Comparison of ENCODE assay signal across 24 cellular contexts in genomic region chr16:502179-502943, GRCh38. TPM values are rescaled to one million over a fixed set of nuclear protein-coding genes. Genes with fewer than 3 reads are reported as not detected.
DNase-seq lines count a peak whose midpoint lies in the region; ATAC-seq, FAIRE-seq and TF ChIP-seq lines count a peak whose summit lies in the region.
"Had no signal": no experiment of that assay in that cellular context is flagged by ENCODE, and none has a peak within 500 bp of the region (broad histone marks: within the 10 kb centered on the region; RNA-seq: fewer than 3 reads in every experiment).

No MANE protein-coding gene starts in this region.

- dilution Hi-C loops in mammary epithelial cell (cut with HindIII; ENCODE audit: low sequenced_read_pairs): no loop called here

- intact Hi-C loops in mammary epithelial cell (cut with micrococcal nuclease) (no loop called here), breast epithelium (cut with DNase I; ENCODE audit: low total_unique reads) (no loop called here), kidney (cut with DNase I) (no loop called here)

- H3K4me2 ChIP-seq in mammary epithelial cell (ENCODE audit: insufficient read depth, low read depth, low read length): no peak overlapping the region
- H3K4me2 ChIP-seq: KMS-11 had no signal

- H2AFZ ChIP-seq in mammary epithelial cell (ENCODE audit: low read depth, low read length): no peak overlapping the region

- H4K20me1 ChIP-seq in mammary epithelial cell (ENCODE audit: insufficient read depth, low read length): no peaks in the 10 kb centered on the region

- ATAC-seq in WTC11 (no peak), GM21367 (IDR thresholded peaks at IDR 0.05; ENCODE audit: unreplicated experiment) (no peak), GM18870 (IDR thresholded peaks at IDR 0.05; ENCODE audit: unreplicated experiment) (no peak)
- no peak for ATAC-seq in stimulated activated naive B cell treated with anti-CD40 and anti-IgM and Interleukin-4, amounts not matched to agents 10 μg/mL and 1 μg/mL and 100 μg/mL, for 72 hours (replicated peaks)
- ATAC-seq: activated CD8-positive, alpha-beta T cell treated with anti-CD3 and anti-CD28 coated beads, Interleukin-2, amount 10 ng/mL, durations not matched to agents 7 days and 5 days had no signal

- H3K27me3 ChIP-seq in mammary epithelial cell (ENCODE audit: insufficient read depth, low read length) (no peaks in the 10 kb centered on the region), breast epithelium (no peaks in the 10 kb centered on the region)
- H3K27me3 ChIP-seq in CD8-positive, alpha-beta memory T cell (ENCODE audit: insufficient read depth, low read length, poor library complexity, severe bottlenecking): no peaks in the 10 kb centered on the region
- H3K27me3 ChIP-seq: esophagus squamous epithelium, tibial nerve had no signal

- H3K9me3 Mint-ChIP-seq in WTC11: no peaks in the 10 kb centered on the region
- H3K9me3 Mint-ChIP-seq in stimulated activated naive B cell treated with anti-CD40 and anti-IgM and Interleukin-4, amounts not matched to agents 10 μg/mL and 1 μg/mL and 100 μg/mL, for 72 hours: no peaks in the 10 kb centered on the region
- H3K9me3 Mint-ChIP-seq in CD8-positive, alpha-beta memory T cell: no peaks in the 10 kb centered on the region
- H3K9me3 Mint-ChIP-seq: activated naive CD8-positive, alpha-beta T cell treated with anti-CD3 and anti-CD28 coated beads, Interleukin-2, amount 10 ng/mL, durations not matched to agents 7 days and 5 days; activated T-helper 1 cell treated with anti-CD3 and anti-CD28 coated beads, Interleukin-12 subunit alpha, Interleukin-12 subunit beta, Interleukin-2, Interleukin-4 antibody, amounts not matched to agents 30 ng/mL and 10 ng/mL and 1 ng/mL, durations not matched to agents 14 hours and 24 hours and 36 hours; stimulated activated effector memory CD8-positive, alpha-beta T cell treated with anti-CD3 and anti-CD28 coated beads, Interleukin-12 subunit alpha, Interleukin-12 subunit beta, amount 100 ng/mL, for 72 hours had no signal

- H3K36me3 ChIP-seq in mammary epithelial cell (ENCODE audit: insufficient read depth, low read length): no peaks in the 10 kb centered on the region
- no peaks in the 10 kb centered on the region for H3K36me3 ChIP-seq in breast epithelium
- H3K36me3 ChIP-seq in kidney (ENCODE audit: control insufficient read depth in 1 of 2, insufficient read depth in 2 of 2, low read length in 2 of 2): peaks cover 9 to 20% of the 10 kb centered on the region in 2 donors
- no peaks in the 10 kb centered on the region for H3K36me3 ChIP-seq in CD8-positive, alpha-beta memory T cell (ENCODE audit: insufficient read depth, low read length)

- H3K27ac Mint-ChIP-seq in WTC11: peak overlapping the region; percentile 69
- H3K27ac Mint-ChIP-seq in stimulated activated naive B cell treated with anti-CD40 and anti-IgM and Interleukin-4, amounts not matched to agents 10 μg/mL and 1 μg/mL and 100 μg/mL, for 72 hours: peak overlapping the region; percentile 20
- peak overlapping the region in 2 of 8 donors; percentile 7 to 74 for H3K27ac Mint-ChIP-seq in CD8-positive, alpha-beta memory T cell
- H3K27ac Mint-ChIP-seq: activated CD8-positive, alpha-beta T cell treated with anti-CD3 and anti-CD28 coated beads, Interleukin-2, amount 10 ng/mL, durations not matched to agents 7 days and 5 days; activated naive CD8-positive, alpha-beta T cell treated with anti-CD3 and anti-CD28 coated beads, Interleukin-2, amount 10 ng/mL, durations not matched to agents 7 days and 5 days; activated T-helper 1 cell treated with anti-CD3 and anti-CD28 coated beads, Interleukin-12 subunit alpha, Interleukin-12 subunit beta, Interleukin-2, Interleukin-4 antibody, amounts not matched to agents 30 ng/mL and 10 ng/mL and 1 ng/mL, durations not matched to agents 14 hours and 24 hours and 36 hours had no signal

- POLR2A ChIA-PET in WTC11 (lab: Charles Lee): no interaction called here
- POLR2A ChIA-PET in CD8-positive, alpha-beta memory T cell (lab: Charles Lee): no interaction called here

- H3K9ac ChIP-seq in mammary epithelial cell (ENCODE audit: insufficient read depth, low read length) (no peak overlapping the region), kidney (ENCODE audit: low read length in 2 of 2) (peak overlapping the region in 1 of 2 donors; percentile 58)
- H3K9ac ChIP-seq: KMS-11 had no signal

- peaks cover 3% of the 10 kb centered on the region; the same call in 1 of the 2 replicates for H3K4me1 Mint-ChIP-seq in WTC11
- peaks cover 0 to 3% of the 10 kb centered on the region in 2 donors for H3K4me1 Mint-ChIP-seq in stimulated activated naive B cell treated with anti-CD40 and anti-IgM and Interleukin-4, amounts not matched to agents 10 μg/mL and 1 μg/mL and 100 μg/mL, for 72 hours
- no peaks in the 10 kb centered on the region for H3K4me1 Mint-ChIP-seq in CD8-positive, alpha-beta memory T cell
- H3K4me1 Mint-ChIP-seq: activated naive CD8-positive, alpha-beta T cell treated with anti-CD3 and anti-CD28 coated beads, Interleukin-2, amount 10 ng/mL, durations not matched to agents 7 days and 5 days; stimulated activated effector memory CD8-positive, alpha-beta T cell treated with anti-CD3 and anti-CD28 coated beads, Interleukin-12 subunit alpha, Interleukin-12 subunit beta, amount 100 ng/mL, for 72 hours had no signal

- no peaks in the 10 kb centered on the region for H3K9me3 ChIP-seq in mammary epithelial cell (replicated peaks; ENCODE audit: insufficient read depth, low read length)
- H3K9me3 ChIP-seq in breast epithelium: no peaks in the 10 kb centered on the region
- no peaks in the 10 kb centered on the region for H3K9me3 ChIP-seq in kidney (ENCODE audit: control insufficient read depth in 1 of 2, low read length in 2 of 2)
- H3K9me3 ChIP-seq in CD8-positive, alpha-beta memory T cell (ENCODE audit: low read length): no peaks in the 10 kb centered on the region
- H3K9me3 ChIP-seq: esophagus squamous epithelium, tibial nerve had no signal

- CTCF ChIA-PET in mammary epithelial cell (lab: Charles Lee; ENCODE audit: low non-redundant PET): no interaction called here
- CTCF ChIA-PET in WTC11 (lab: Charles Lee): interaction anchor here (7.6 kb wide), 1 partner anchor 15 kb away, joined by 49 read pairs; no protein-coding TSS in a partner anchor
- CTCF ChIA-PET in CD8-positive, alpha-beta memory T cell (lab: Charles Lee): no interaction called here

- H3K36me3 Mint-ChIP-seq in WTC11: peaks cover 4% of the 10 kb centered on the region; the same call in 1 of the 2 replicates
- peaks cover 10 to 12% of the 10 kb centered on the region in 2 donors for H3K36me3 Mint-ChIP-seq in stimulated activated naive B cell treated with anti-CD40 and anti-IgM and Interleukin-4, amounts not matched to agents 10 μg/mL and 1 μg/mL and 100 μg/mL, for 72 hours
- peaks cover 0 to 20% (median 0%) of the 10 kb centered on the region in 3 donors for H3K36me3 Mint-ChIP-seq in CD8-positive, alpha-beta memory T cell
- H3K36me3 Mint-ChIP-seq: activated naive CD8-positive, alpha-beta T cell treated with anti-CD3 and anti-CD28 coated beads, Interleukin-2, amount 10 ng/mL, durations not matched to agents 7 days and 5 days had no signal

- H3K27me3 Mint-ChIP-seq in WTC11 (ENCODE audit: low read depth): no peaks in the 10 kb centered on the region
- H3K27me3 Mint-ChIP-seq in stimulated activated naive B cell treated with anti-CD40 and anti-IgM and Interleukin-4, amounts not matched to agents 10 μg/mL and 1 μg/mL and 100 μg/mL, for 72 hours: no peaks in the 10 kb centered on the region
- no peaks in the 10 kb centered on the region for H3K27me3 Mint-ChIP-seq in CD8-positive, alpha-beta memory T cell
- H3K27me3 Mint-ChIP-seq: activated naive CD8-positive, alpha-beta T cell treated with anti-CD3 and anti-CD28 coated beads, Interleukin-2, amount 10 ng/mL, durations not matched to agents 7 days and 5 days had no signal

- no peak for TF ChIP-seq POLR2A in breast epithelium (IDR thresholded peaks at IDR 0.05)

- H3K4me3 Mint-ChIP-seq in WTC11: no peak overlapping the region
- H3K4me3 Mint-ChIP-seq in stimulated activated naive B cell treated with anti-CD40 and anti-IgM and Interleukin-4, amounts not matched to agents 10 μg/mL and 1 μg/mL and 100 μg/mL, for 72 hours: no peak overlapping the region
- H3K4me3 Mint-ChIP-seq in CD8-positive, alpha-beta memory T cell: no peak overlapping the region
- H3K4me3 Mint-ChIP-seq: activated CD8-positive, alpha-beta T cell treated with anti-CD3 and anti-CD28 coated beads, Interleukin-2, amount 10 ng/mL, durations not matched to agents 7 days and 5 days; activated naive CD8-positive, alpha-beta T cell treated with anti-CD3 and anti-CD28 coated beads, Interleukin-2, amount 10 ng/mL, durations not matched to agents 7 days and 5 days; activated T-helper 1 cell treated with anti-CD3 and anti-CD28 coated beads, Interleukin-12 subunit alpha, Interleukin-12 subunit beta, Interleukin-2, Interleukin-4 antibody, amounts not matched to agents 30 ng/mL and 10 ng/mL and 1 ng/mL, durations not matched to agents 14 hours and 24 hours and 36 hours; stimulated activated effector memory CD8-positive, alpha-beta T cell treated with anti-CD3 and anti-CD28 coated beads, Interleukin-12 subunit alpha, Interleukin-12 subunit beta, amount 100 ng/mL, for 72 hours had no signal

- no peak for TF ChIP-seq CTCF in mammary epithelial cell (conservative IDR thresholded peaks at IDR 0.05 in 1 of 2, IDR thresholded peaks at IDR 0.05 in 1 of 2; ENCODE audit: extremely low read depth in 1 of 2, insufficient read depth in 1 of 2, low read depth in 1 of 2, low read length in 2 of 2)
- no peak for TF ChIP-seq CTCF in breast epithelium (IDR thresholded peaks at IDR 0.05)
- TF ChIP-seq CTCF in WTC11 (IDR thresholded peaks at IDR 0.05): no peak
- TF ChIP-seq CTCF in kidney (IDR thresholded peaks at IDR 0.05; ENCODE audit: borderline replicate concordance, extremely low read depth, insufficient read depth): no peak

- H3K4me1 ChIP-seq in mammary epithelial cell (ENCODE audit: insufficient read depth, low read length): no peaks in the 10 kb centered on the region
- no peaks in the 10 kb centered on the region for H3K4me1 ChIP-seq in breast epithelium
- peaks cover 3 to 11% of the 10 kb centered on the region in 2 donors for H3K4me1 ChIP-seq in kidney (ENCODE audit: control insufficient read depth in 1 of 2, insufficient read depth in 1 of 2, low read depth in 1 of 2, low read length in 2 of 2)
- no peaks in the 10 kb centered on the region for H3K4me1 ChIP-seq in CD8-positive, alpha-beta memory T cell (ENCODE audit: insufficient read depth, low read length)
- H3K4me1 ChIP-seq: esophagus squamous epithelium, tibial nerve had no signal

- 76% methylated on average over 19 of the region's 22 CpGs for WGBS in mammary epithelial cell (ENCODE audit: low coverage, missing lambda C conversion rate)

- FAIRE-seq in kidney (lab: Jason Lieb, UNC): no peak
- FAIRE-seq: A204.1 had no signal

- DNase-seq in mammary epithelial cell (peak; percentile 7), breast epithelium (ENCODE audit: low spot score in 2 of 2) (no peak), WTC11 (ENCODE audit: low spot score) (no peak), kidney (no peak)
- DNase-seq in stimulated activated naive B cell treated with anti-CD40 and anti-IgM and Interleukin-4, amounts not matched to agents 10 μg/mL and 1 μg/mL and 100 μg/mL, for 72 hours: no peak
- DNase-seq in CD8-positive, alpha-beta memory T cell: no peak
- DNase-seq: activated CD8-positive, alpha-beta T cell treated with anti-CD3 and anti-CD28 coated beads, Interleukin-2, amount 10 ng/mL, durations not matched to agents 7 days and 5 days; activated naive CD8-positive, alpha-beta T cell treated with anti-CD3 and anti-CD28 coated beads, Interleukin-2, amount 10 ng/mL, durations not matched to agents 7 days and 5 days; C1 segment of cervical spinal cord; DMS153; esophagus squamous epithelium; glutamatergic neuron; HCEC 1CT; NCI-H1105; NCI-H524 treated with DMSO at 0.1 percent for 48 hours; stimulated activated CD4-positive, alpha-beta T cell treated with anti-CD3 and anti-CD28 coated beads, Interleukin-15, amount 100 ng/mL, for 24 hours had no signal

- BruUV-seq in mammary epithelial cell (replicated peaks; lab: Mats Ljungman, UMichigan): no TSS peak

- H3K27ac ChIP-seq in mammary epithelial cell (ENCODE audit: insufficient read depth, low read depth, low read length) (no peak overlapping the region), breast epithelium (no peak overlapping the region), kidney (ENCODE audit: low read depth in 2 of 2, low read length in 2 of 2) (peak overlapping the region; percentile 77 to 89)
- H3K27ac ChIP-seq in CD8-positive, alpha-beta memory T cell (ENCODE audit: low read depth, low read length): no peak overlapping the region
- H3K27ac ChIP-seq: esophagus squamous epithelium, KMS-11 had no signal

- no peak overlapping the region for H3K4me3 ChIP-seq in mammary epithelial cell (replicated peaks in 1 of 3; ENCODE audit: insufficient read depth in 1 of 3, low read depth in 2 of 3, low read length in 3 of 3)
- no peak overlapping the region for H3K4me3 ChIP-seq in breast epithelium
- no peak overlapping the region for H3K4me3 ChIP-seq in kidney (ENCODE audit: low read length in 2 of 2)
- H3K4me3 ChIP-seq in CD8-positive, alpha-beta memory T cell (ENCODE audit: low read length): no peak overlapping the region
- H3K4me3 ChIP-seq: esophagus squamous epithelium, tibial nerve had no signal

- in situ Hi-C loops in mammary epithelial cell (cut with MboI; ENCODE audit: low sequenced_read_pairs in 2 of 2): no loop called here

- H3K79me2 ChIP-seq in mammary epithelial cell (ENCODE audit: insufficient read depth, low read length): no peaks in the 10 kb centered on the region

RNA-seq across cellular contexts. Expression of gene CAPN15, which starts 25.2 kb away (rescaled TPM):
- 10 to 100 TPM; 32.8 to 58.5 TPM for total RNA-seq in mammary epithelial cell
- 18.9 TPM for polyA plus RNA-seq in mammary epithelial cell
- polyA minus RNA-seq in mammary epithelial cell: 10.6 TPM
- 10 to 100 TPM; 15.4 to 27.2 (median 15.5) TPM for total RNA-seq in breast epithelium
- total RNA-seq in WTC11 (2021): 89.3 to 110 TPM (median 93.8 TPM) in 3 replicates
- 52.9 TPM for total RNA-seq in kidney
- polyA plus RNA-seq in kidney (ENCODE audit: insufficient read depth, low read depth, low replicate concordance): 17.9 TPM
- 10 to 100 TPM; 91.9 to 98.6 TPM for total RNA-seq in CD8-positive, alpha-beta memory T cell
- 15.5 TPM for polyA plus RNA-seq in CD8-positive, alpha-beta memory T cell

RNA-seq across cellular contexts. Expression of gene PRR35, which starts 57.8 kb away (rescaled TPM):
- total RNA-seq in mammary epithelial cell: not detected
- polyA plus RNA-seq in mammary epithelial cell: not detected
- polyA minus RNA-seq in mammary epithelial cell: not detected
- not detected for total RNA-seq in breast epithelium
- total RNA-seq in WTC11 (2021): 0.72 to 1.1 TPM (median 0.94 TPM) in 3 replicates
- 1.8 TPM for total RNA-seq in kidney
- polyA plus RNA-seq in kidney (ENCODE audit: insufficient read depth, low read depth, low replicate concordance): 24.4 TPM
- total RNA-seq in CD8-positive, alpha-beta memory T cell: not detected
- polyA plus RNA-seq in CD8-positive, alpha-beta memory T cell: not detected
- total RNA-seq: activated CD8-positive, alpha-beta T cell treated with anti-CD3 and anti-CD28 coated beads, Interleukin-2, amount 10 ng/mL, durations not matched to agents 7 days and 5 days; activated naive CD8-positive, alpha-beta T cell treated with anti-CD3 and anti-CD28 coated beads, Interleukin-2, amount 10 ng/mL, durations not matched to agents 7 days and 5 days; activated T-helper 1 cell treated with anti-CD3 and anti-CD28 coated beads, Interleukin-12 subunit alpha, Interleukin-12 subunit beta, Interleukin-2, Interleukin-4 antibody, amounts not matched to agents 30 ng/mL and 10 ng/mL and 1 ng/mL, durations not matched to agents 14 hours and 24 hours and 36 hours; esophagus squamous epithelium; T-helper 2 cell treated with Interferon-gamma antibody and Interleukin-4, amounts not matched to agents 100 ng/mL and 5 ng/mL, for 36 hours; tibial nerve had no signal

Comparison
In these comparisons a context has a peak if more than half of its experiments do, and no peak if none do; other contexts are left out.
1. H3K27ac ChIP-seq: peak in kidney (2 of 2); none in mammary epithelial cell (single experiment), breast epithelium (0 of 2) and CD8-positive, alpha-beta memory T cell (single experiment).